ENCODE assay signal across 19 cellular contexts in the genomic region with DNA sequence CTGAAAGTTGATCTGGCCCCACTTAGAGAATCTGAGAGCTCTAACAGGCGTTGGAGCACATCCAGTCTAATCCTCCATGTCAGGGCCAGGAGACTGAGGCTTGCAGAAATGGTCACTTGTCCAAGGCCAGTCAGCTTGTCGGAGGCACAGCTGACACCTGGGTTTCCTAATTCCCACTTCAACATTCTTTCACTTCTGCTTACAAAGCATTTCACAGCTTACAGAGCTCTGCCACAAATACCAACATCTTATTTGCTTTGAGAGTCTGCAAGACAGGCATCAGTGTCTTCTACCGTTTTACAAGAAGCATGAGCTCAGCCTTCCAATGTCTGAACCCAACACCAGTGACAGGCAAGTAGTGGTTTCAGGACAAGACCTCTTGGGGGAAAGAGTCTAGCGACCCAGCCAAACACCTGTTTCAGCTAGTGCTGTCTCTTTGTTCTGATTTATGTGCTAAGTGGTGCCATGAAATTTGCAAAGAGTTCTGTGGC. TPM values are rescaled to one million over a fixed set of nuclear protein-coding genes. Genes with fewer than 3 reads are reported as not detected.
A peak's percentile ranks its signal among the peaks of the same experiment; 100 is the strongest.
DNase-seq lines count a peak whose midpoint lies in the region; ATAC-seq, FAIRE-seq and TF ChIP-seq lines count a peak whose summit lies in the region.
"Had no signal": no experiment of that assay in that cellular context is flagged by ENCODE, and none has a peak within 500 bp of the region (broad histone marks: within the 10 kb centered on the region; RNA-seq: fewer than 3 reads in every experiment).

No MANE protein-coding gene starts in this region.

- H3K27me3 Mint-ChIP-seq in brain = peaks cover 4% of the 10 kb centered on the region
- no peaks in the 10 kb centered on the region for H3K27me3 Mint-ChIP-seq in stimulated activated naive B cell treated with anti-CD40 and anti-IgM and Interleukin-4, amounts not matched to agents 10 μg/mL and 1 μg/mL and 100 μg/mL, for 72 hours
- H3K27me3 Mint-ChIP-seq in activated naive CD8-positive, alpha-beta T cell treated with anti-CD3 and anti-CD28 coated beads, Interleukin-2, amount 50 U/mL, for 24 hours = peaks cover 4% of the 10 kb centered on the region
- H3K27me3 Mint-ChIP-seq: activated naive CD8-positive, alpha-beta T cell had no signal

- no peak overlapping the region for H3K27ac ChIP-seq in MM.1S (ENCODE audit: low read length)
- no peak overlapping the region for H3K27ac ChIP-seq in kidney (ENCODE audit: low read depth in 2 of 2, low read length in 2 of 2)
- H3K27ac ChIP-seq: 22Rv1 had no signal

- peak; percentile 64 for ATAC-seq in stimulated activated naive B cell treated with anti-CD40 and anti-IgM and Interleukin-4, amounts not matched to agents 10 μg/mL and 1 μg/mL and 100 μg/mL, for 72 hours (replicated peaks)
- no peak for ATAC-seq in activated naive CD8-positive, alpha-beta T cell treated with anti-CD3 and anti-CD28 coated beads, Interleukin-2, amount 50 U/mL, for 24 hours
- ATAC-seq: esophagus mucosa, HCT116, left ventricle myocardium superior had no signal

- H3K27ac Mint-ChIP-seq in brain = peak overlapping the region in 3 of 5 experiments; percentile 47 to 92 (median 79)
- H3K27ac Mint-ChIP-seq in stimulated activated naive B cell treated with anti-CD40 and anti-IgM and Interleukin-4, amounts not matched to agents 10 μg/mL and 1 μg/mL and 100 μg/mL, for 72 hours = no peak overlapping the region
- no peak overlapping the region for H3K27ac Mint-ChIP-seq in activated naive CD8-positive, alpha-beta T cell treated with anti-CD3 and anti-CD28 coated beads, Interleukin-2, amount 50 U/mL, for 24 hours
- H3K27ac Mint-ChIP-seq: activated naive CD8-positive, alpha-beta T cell had no signal

- peaks cover 15% of the 10 kb centered on the region for H3K4me1 Mint-ChIP-seq in brain
- H3K4me1 Mint-ChIP-seq in stimulated activated naive B cell treated with anti-CD40 and anti-IgM and Interleukin-4, amounts not matched to agents 10 μg/mL and 1 μg/mL and 100 μg/mL, for 72 hours = peaks cover 11 to 13% of the 10 kb centered on the region in 2 donors
- no peaks in the 10 kb centered on the region for H3K4me1 Mint-ChIP-seq in activated naive CD8-positive, alpha-beta T cell treated with anti-CD3 and anti-CD28 coated beads, Interleukin-2, amount 50 U/mL, for 24 hours

- no peak for TF ChIP-seq CTCF in MM.1S (IDR thresholded peaks at IDR 0.05; ENCODE audit: low read length)
- no peak for TF ChIP-seq CTCF in brain (conservative IDR thresholded peaks at IDR 0.05)
- TF ChIP-seq CTCF in kidney (IDR thresholded peaks at IDR 0.05; ENCODE audit: borderline replicate concordance, extremely low read depth, insufficient read depth) = no peak

- no peak overlapping the region for H3K4me2 ChIP-seq in MM.1S (ENCODE audit: low read depth, low read length)

- no peaks in the 10 kb centered on the region for H3K79me2 ChIP-seq in MM.1S (ENCODE audit: low read length)

- H3K4me3 Mint-ChIP-seq in brain = no peak overlapping the region
- H3K4me3 Mint-ChIP-seq in stimulated activated naive B cell treated with anti-CD40 and anti-IgM and Interleukin-4, amounts not matched to agents 10 μg/mL and 1 μg/mL and 100 μg/mL, for 72 hours = no peak overlapping the region
- no peak overlapping the region for H3K4me3 Mint-ChIP-seq in activated naive CD8-positive, alpha-beta T cell treated with anti-CD3 and anti-CD28 coated beads, Interleukin-2, amount 50 U/mL, for 24 hours
- H3K4me3 Mint-ChIP-seq: activated naive CD8-positive, alpha-beta T cell had no signal

- FAIRE-seq in kidney (lab: Jason Lieb, UNC) = no peak

- H3K27me3 ChIP-seq in MM.1S (replicated peaks; ENCODE audit: insufficient read depth, low read length) = peaks cover 12% of the 10 kb centered on the region

- no peaks in the 10 kb centered on the region for H3K36me3 Mint-ChIP-seq in brain
- H3K36me3 Mint-ChIP-seq in stimulated activated naive B cell treated with anti-CD40 and anti-IgM and Interleukin-4, amounts not matched to agents 10 μg/mL and 1 μg/mL and 100 μg/mL, for 72 hours = no peaks in the 10 kb centered on the region
- H3K36me3 Mint-ChIP-seq in activated naive CD8-positive, alpha-beta T cell treated with anti-CD3 and anti-CD28 coated beads, Interleukin-2, amount 50 U/mL, for 24 hours (ENCODE audit: low read depth) = no peaks in the 10 kb centered on the region
- H3K36me3 Mint-ChIP-seq: activated naive CD8-positive, alpha-beta T cell had no signal

- H3K4me3 ChIP-seq in MM.1S (ENCODE audit: low read length) (no peak overlapping the region), kidney (ENCODE audit: low read length in 2 of 2) (no peak overlapping the region)

- H3K4me1 ChIP-seq in MM.1S (ENCODE audit: low read length) = peaks cover 15% of the 10 kb centered on the region
- H3K4me1 ChIP-seq in kidney (ENCODE audit: control insufficient read depth in 1 of 2, insufficient read depth in 1 of 2, low read depth in 1 of 2, low read length in 2 of 2) = no peaks in the 10 kb centered on the region
- H3K4me1 ChIP-seq: BE2C had no signal

- intact Hi-C loops in kidney (cut with DNase I) = no loop called here

- peak; percentile 49 for DNase-seq in DMS79 treated with DMSO at 0.1 percent for 48 hours (lab: John Stamatoyannopoulos, UW)
- no peak for DNase-seq in DMS79 (lab: John Stamatoyannopoulos, UW)
- DNase-seq in MM.1S = peak; percentile 10
- no peak for DNase-seq in stimulated activated naive B cell treated with anti-CD40 and anti-IgM and Interleukin-4, amounts not matched to agents 10 μg/mL and 1 μg/mL and 100 μg/mL, for 72 hours
- no peak for DNase-seq in kidney
- no peak for DNase-seq in NCI-H1092 (lab: John Stamatoyannopoulos, UW)
- DNase-seq in activated naive CD8-positive, alpha-beta T cell treated with anti-CD3 and anti-CD28 coated beads, Interleukin-2, amount 50 U/mL, for 24 hours = no peak
- DNase-seq: activated T-cell treated with anti-CD3 and anti-CD28 coated beads, Interleukin-2, amount 50 U/mL, for 1 hour; BE2C; GDM1; left ventricle myocardium superior; NCI-H2081 treated with DMSO at 0.1 percent for 48 hours; NCI-H526 treated with DMSO at 0.1 percent for 48 hours; trophoblast cell had no signal

- H3F3A ChIP-seq in MM.1S (ENCODE audit: insufficient read depth, low read length) = no peaks in the 10 kb centered on the region

- H3K9me3 ChIP-seq in MM.1S (replicated peaks; ENCODE audit: insufficient read depth, low read length) = no peaks in the 10 kb centered on the region
- H3K9me3 ChIP-seq in kidney (ENCODE audit: control insufficient read depth in 1 of 2, low read length in 2 of 2) = no peaks in the 10 kb centered on the region
- H3K9me3 ChIP-seq: BE2C had no signal

- H3K9ac ChIP-seq in MM.1S (ENCODE audit: low read length) (no peak overlapping the region), kidney (ENCODE audit: low read length in 2 of 2) (no peak overlapping the region)

- H2AFZ ChIP-seq in MM.1S (ENCODE audit: low read length) = no peak overlapping the region

- no peaks in the 10 kb centered on the region for H3K36me3 ChIP-seq in MM.1S (replicated peaks; ENCODE audit: insufficient read depth, low read length)
- peaks cover 0 to 4% of the 10 kb centered on the region in 2 donors for H3K36me3 ChIP-seq in kidney (ENCODE audit: control insufficient read depth in 1 of 2, insufficient read depth in 2 of 2, low read length in 2 of 2)
- H3K36me3 ChIP-seq: BE2C had no signal

- H3K9me2 ChIP-seq in MM.1S (replicated peaks; ENCODE audit: insufficient read depth, low read length) = no peaks in the 10 kb centered on the region

- peaks cover 0 to 2% (median 0%) of the 10 kb centered on the region in 5 experiments for H3K9me3 Mint-ChIP-seq in brain
- no peaks in the 10 kb centered on the region for H3K9me3 Mint-ChIP-seq in stimulated activated naive B cell treated with anti-CD40 and anti-IgM and Interleukin-4, amounts not matched to agents 10 μg/mL and 1 μg/mL and 100 μg/mL, for 72 hours
- no peaks in the 10 kb centered on the region for H3K9me3 Mint-ChIP-seq in activated naive CD8-positive, alpha-beta T cell treated with anti-CD3 and anti-CD28 coated beads, Interleukin-2, amount 50 U/mL, for 24 hours

- H4K20me1 ChIP-seq in MM.1S (ENCODE audit: insufficient read depth, low read length) = no peaks in the 10 kb centered on the region

RNA-seq across cellular contexts. Expression of a gene that starts 31.8 kb away (rescaled TPM):
- polyA plus RNA-seq in brain (ENCODE audit: insufficient read depth, low read depth, low replicate concordance) = 25.3 TPM
- total RNA-seq in kidney = 27.1 TPM
- polyA plus RNA-seq in kidney (ENCODE audit: insufficient read depth, low read depth, low replicate concordance) = 60.1 TPM

RNA-seq across cellular contexts. Expression of a gene that starts 32.3 kb away (rescaled TPM):
- polyA plus RNA-seq in brain (ENCODE audit: insufficient read depth, low read depth, low replicate concordance) (149 TPM), kidney (ENCODE audit: insufficient read depth, low read depth, low replicate concordance) (435 TPM)
- 217 TPM for total RNA-seq in kidney

Comparison
In these comparisons a context has a peak if more than half of its experiments do, and no peak if none do; other contexts are left out.
1. DNase-seq: peak in DMS79 treated with DMSO at 0.1 percent for 48 hours (single experiment) and MM.1S (single experiment); none in DMS79 (single experiment), stimulated activated naive B cell treated with anti-CD40 and anti-IgM and Interleukin-4, amounts not matched to agents 10 μg/mL and 1 μg/mL and 100 μg/mL, for 72 hours (single experiment), kidney (single experiment), NCI-H1092 (single experiment) and activated naive CD8-positive, alpha-beta T cell treated with anti-CD3 and anti-CD28 coated beads, Interleukin-2, amount 50 U/mL, for 24 hours (single experiment).
2. H3K27ac Mint-ChIP-seq: peak in brain (3 of 5); none in stimulated activated naive B cell treated with anti-CD40 and anti-IgM and Interleukin-4, amounts not matched to agents 10 μg/mL and 1 μg/mL and 100 μg/mL, for 72 hours (single experiment) and activated naive CD8-positive, alpha-beta T cell treated with anti-CD3 and anti-CD28 coated beads, Interleukin-2, amount 50 U/mL, for 24 hours (single experiment).